In genomic region chr11:22467248-22467647, GRCh38 we compare ENCODE assay signal across 2 cellular contexts.
TF ChIP-seq lines count a peak whose summit lies in the region.

No MANE protein-coding gene starts in this region.

TF ChIP-seq in IMR-90, 13 proteins besides CTCF, POLR2A, EP300 and RAD21:
- TF ChIP-seq BHLHE40 (IDR thresholded peaks at IDR 0.05; ENCODE audit: low read depth, low read length) (no peak), RCOR1 (IDR thresholded peaks at IDR 0.05; ENCODE audit: insufficient replicate concordance, low read length) (no peak), MXI1 (IDR thresholded peaks at IDR 0.05; ENCODE audit: borderline replicate concordance, low read depth, low read length) (no peak), MAZ (IDR thresholded peaks at IDR 0.05; ENCODE audit: borderline replicate concordance, low read depth, low read length) (no peak), NFE2L2 (IDR thresholded peaks at IDR 0.05; ENCODE audit: low read depth, low read length) (no peak), FOS (IDR thresholded peaks at IDR 0.05; ENCODE audit: low read depth, low read length) (no peak)

TF ChIP-seq in H1, 55 proteins besides CTCF, POLR2A, EP300 and RAD21:
- TF ChIP-seq GTF2F1 (IDR thresholded peaks at IDR 0.05; ENCODE audit: borderline replicate concordance, low read depth, low read length) (no peak), SUZ12 (IDR thresholded peaks at IDR 0.05; ENCODE audit: low read length) (no peak), CHD7 (IDR thresholded peaks at IDR 0.05; ENCODE audit: insufficient replicate concordance, low read length) (no peak), RXRA (IDR thresholded peaks at IDR 0.05; ENCODE audit: insufficient read depth, low read depth, low read length) (no peak)
